1 cellular context compared by ENCODE assay signal in genomic region chr13:39023761-39024160, GRCh38.
A peak's percentile ranks its signal among the peaks of the same experiment; 100 is the strongest.
TF ChIP-seq lines count a peak whose summit lies in the region.

No MANE protein-coding gene starts in this region.

TF ChIP-seq in GM23338, 12 proteins besides CTCF, POLR2A, EP300 and RAD21 (continued from another document):
- TF ChIP-seq ZNF462 (CRISPR knock-in tag; IDR thresholded peaks at IDR 0.05) (0 out of 2 replicates have a peak, but pooled peaks have one; percentile 7), JUNB (IDR thresholded peaks at IDR 0.05; ENCODE audit: unreplicated experiment) (no peak), ZNF331 (CRISPR knock-in tag; IDR thresholded peaks at IDR 0.05; ENCODE audit: low read depth) (no peak), NANOG (IDR thresholded peaks at IDR 0.05; ENCODE audit: borderline replicate concordance) (no peak), CREB1 (CRISPR knock-in tag; IDR thresholded peaks at IDR 0.05; ENCODE audit: low read depth) (no peak), EZH2phosphoT487 (IDR thresholded peaks at IDR 0.05; ENCODE audit: unreplicated experiment) (no peak)
